Comparison of ENCODE assay signal across 8 cellular contexts in genomic region chr22:42500164-42500835, GRCh38. TPM values are rescaled to one million over a fixed set of nuclear protein-coding genes. Genes with fewer than 3 reads are reported as not detected.
DNase-seq lines count a peak whose midpoint lies in the region; ATAC-seq and TF ChIP-seq lines count a peak whose summit lies in the region.

No MANE protein-coding gene starts in this region.

- peak overlapping the region; percentile 71 for H3K4me3 Mint-ChIP-seq in activated naive CD4-positive, alpha-beta T cell treated with anti-CD3 and anti-CD28 coated beads, Interleukin-2, amount 50 U/mL, for 24 hours
- no peak overlapping the region for H3K4me3 Mint-ChIP-seq in glutamatergic neuron (ENCODE audit: unreplicated experiment)
- H3K4me3 Mint-ChIP-seq in progenitor cell of endocrine pancreas (ENCODE audit: low read depth): no peak overlapping the region

- H3K4me3 ChIP-seq in GM12865 (ENCODE audit: low read depth, low read length) (peak overlapping the region; percentile 43), transverse colon (peak overlapping the region; percentile 18 to 46 (median 32))

- ATAC-seq in HG02884 (IDR thresholded peaks at IDR 0.05; ENCODE audit: unreplicated experiment): peak; percentile 54
- ATAC-seq in GM18520 (IDR thresholded peaks at IDR 0.05; ENCODE audit: unreplicated experiment): no peak

- CTCF ChIA-PET in RWPE1 (lab: Yijun Ruan, JAX): no interaction called here

- peaks cover 0 to 26% (median 16%) of the 10 kb centered on the region in 4 donors for H3K4me1 ChIP-seq in transverse colon

- H3K9me3 Mint-ChIP-seq in activated naive CD4-positive, alpha-beta T cell treated with anti-CD3 and anti-CD28 coated beads, Interleukin-2, amount 50 U/mL, for 24 hours: no peaks in the 10 kb centered on the region
- peaks cover 5% of the 10 kb centered on the region for H3K9me3 Mint-ChIP-seq in glutamatergic neuron (ENCODE audit: unreplicated experiment)
- peaks cover 4% of the 10 kb centered on the region for H3K9me3 Mint-ChIP-seq in progenitor cell of endocrine pancreas (ENCODE audit: low read depth)

- H3K27ac Mint-ChIP-seq in activated naive CD4-positive, alpha-beta T cell treated with anti-CD3 and anti-CD28 coated beads, Interleukin-2, amount 50 U/mL, for 24 hours: no peak overlapping the region
- H3K27ac Mint-ChIP-seq in glutamatergic neuron (ENCODE audit: unreplicated experiment): no peak overlapping the region
- H3K27ac Mint-ChIP-seq in progenitor cell of endocrine pancreas: no peak overlapping the region

- peak; percentile 70 for TF ChIP-seq POLR2A in transverse colon (IDR thresholded peaks at IDR 0.05)

- H3K27me3 ChIP-seq in transverse colon: no peaks in the 10 kb centered on the region

- POLR2A ChIA-PET in RWPE1 (lab: Yijun Ruan, JAX; ENCODE audit: low non-redundant PET): interaction anchor here (0.7 kb wide), 1 partner anchor 17 kb away, joined by 4 read pairs; no protein-coding TSS in a partner anchor

- no peaks in the 10 kb centered on the region for H3K9me3 ChIP-seq in transverse colon

- WGBS in transverse colon (ENCODE audit: low coverage in 1 of 2), 2 donors: 2% methylated on average over 11 of the region's 55 CpGs; no CpG with 5 or more reads in 1 of the 2 donors

- peaks cover 14% of the 10 kb centered on the region for H3K4me1 Mint-ChIP-seq in activated naive CD4-positive, alpha-beta T cell treated with anti-CD3 and anti-CD28 coated beads, Interleukin-2, amount 50 U/mL, for 24 hours
- H3K4me1 Mint-ChIP-seq in glutamatergic neuron (ENCODE audit: low read depth, unreplicated experiment) (no peaks in the 10 kb centered on the region), progenitor cell of endocrine pancreas (ENCODE audit: low read depth) (peaks cover 5% of the 10 kb centered on the region)

- in situ Hi-C loops in transverse colon (cut with MboI; ENCODE audit: low pct_ligation_motif_present in 1 of 4, low pct_unique_long_range_greater_than_20kb in 1 of 4, low sequenced_read_pairs in 3 of 4): no loop called here

- DNase-seq in GM12865 (ENCODE audit: low read depth) (peak; percentile 94), RWPE1 (ENCODE audit: low spot score) (peak; percentile 90), glutamatergic neuron (peak; percentile 82), progenitor cell of endocrine pancreas (ENCODE audit: low spot score, unreplicated experiment) (peak; percentile 39), transverse colon (peak; percentile 92)

- no peaks in the 10 kb centered on the region for H3K27me3 Mint-ChIP-seq in activated naive CD4-positive, alpha-beta T cell treated with anti-CD3 and anti-CD28 coated beads, Interleukin-2, amount 50 U/mL, for 24 hours
- H3K27me3 Mint-ChIP-seq in glutamatergic neuron (ENCODE audit: unreplicated experiment): no peaks in the 10 kb centered on the region
- H3K27me3 Mint-ChIP-seq in progenitor cell of endocrine pancreas: peaks cover 8% of the 10 kb centered on the region

- no peak for TF ChIP-seq CTCF in GM12865 (IDR thresholded peaks at IDR 0.05; ENCODE audit: insufficient read depth, low read depth, low read length, missing control alignments)
- no peak for TF ChIP-seq CTCF in RWPE1 (conservative IDR thresholded peaks at IDR 0.05; ENCODE audit: low read depth)
- TF ChIP-seq CTCF in glutamatergic neuron (IDR thresholded peaks at IDR 0.05; ENCODE audit: partially characterized antibody, unreplicated experiment): no peak
- TF ChIP-seq CTCF in progenitor cell of endocrine pancreas (IDR thresholded peaks at IDR 0.05; ENCODE audit: unreplicated experiment): no peak
- TF ChIP-seq CTCF in transverse colon (IDR thresholded peaks at IDR 0.05): peak in 1 of 5 experiments; percentile 23

- intact Hi-C loops in transverse colon (cut with DNase I; ENCODE audit: low total_unique reads): no loop called here

- H3K27ac ChIP-seq in RWPE1 (peak overlapping the region; percentile 29), transverse colon (peak overlapping the region; percentile 63 to 73 (median 70))

- H3K36me3 Mint-ChIP-seq in activated naive CD4-positive, alpha-beta T cell treated with anti-CD3 and anti-CD28 coated beads, Interleukin-2, amount 50 U/mL, for 24 hours: no peaks in the 10 kb centered on the region
- H3K36me3 Mint-ChIP-seq in glutamatergic neuron (ENCODE audit: unreplicated experiment): peaks cover 4% of the 10 kb centered on the region
- H3K36me3 Mint-ChIP-seq in progenitor cell of endocrine pancreas (ENCODE audit: insufficient read depth): no peaks in the 10 kb centered on the region

- TF ChIP-seq EP300 in transverse colon (IDR thresholded peaks at IDR 0.05; ENCODE audit: low read depth): no peak

- H3K36me3 ChIP-seq in transverse colon: no peaks in the 10 kb centered on the region

RNA-seq across cellular contexts. Expression of gene RRP7A, which starts 19.3 kb away (rescaled TPM):
- total RNA-seq in glutamatergic neuron (ENCODE audit: unreplicated experiment) (35.1 TPM), progenitor cell of endocrine pancreas (58.3 and 59.1 TPM in 2 replicates), transverse colon (10 to 100 TPM; 13.1 to 27.0 (median 17.2) TPM)

RNA-seq across cellular contexts. Expression of gene SERHL2, which starts 53.5 kb away (rescaled TPM):
- 4.4 TPM for total RNA-seq in glutamatergic neuron (ENCODE audit: unreplicated experiment)
- 0.69 and 1.0 TPM in 2 replicates for total RNA-seq in progenitor cell of endocrine pancreas
- 1 to 10 TPM in 1 of 4 donors, under 1 TPM in 1, not detected in 2; 0.95 to 2.0 TPM for total RNA-seq in transverse colon

Comparison
In these comparisons a context has a peak if more than half of its experiments do, and no peak if none do; other contexts are left out.
1. DNase-seq: peak in every context shown above with its lines; median percentile 94 in GM12865; 92 in transverse colon; 90 in RWPE1; 82 in glutamatergic neuron; 39 in progenitor cell of endocrine pancreas.